8 cellular contexts compared by ENCODE assay signal in genomic region chr12:104680070-104680469, GRCh38.
A peak's percentile ranks its signal among the peaks of the same experiment; 100 is the strongest.
DNase-seq lines count a peak whose midpoint lies in the region; ATAC-seq and TF ChIP-seq lines count a peak whose summit lies in the region.

No MANE protein-coding gene starts in this region.

- H3K36me3 ChIP-seq in neutrophil (no peaks in the 10 kb centered on the region), ascending aorta (no peaks in the 10 kb centered on the region), esophagus muscularis mucosa (no peaks in the 10 kb centered on the region)

- H3K9me3 ChIP-seq in neutrophil (no peaks in the 10 kb centered on the region), ascending aorta (no peaks in the 10 kb centered on the region), esophagus muscularis mucosa (no peaks in the 10 kb centered on the region)

- intact Hi-C loops in ascending aorta (cut with DNase I) (no loop called here), esophagus muscularis mucosa (cut with DNase I) (no loop called here)

- 90% methylated on average over 3 of the region's 3 CpGs for WGBS in esophagus muscularis mucosa

- H3K4me3 ChIP-seq in astrocyte of the cerebellum (ENCODE audit: low read depth, low read length) = no peak overlapping the region
- no peak overlapping the region for H3K4me3 ChIP-seq in neutrophil (ENCODE audit: low read depth in 1 of 2, low read length in 1 of 2)
- no peak overlapping the region for H3K4me3 ChIP-seq in ascending aorta
- no peak overlapping the region for H3K4me3 ChIP-seq in esophagus muscularis mucosa

- ATAC-seq in GM19468 (IDR thresholded peaks at IDR 0.05; ENCODE audit: extremely low read depth, unreplicated experiment) = peak; percentile 24

- H3K4me1 ChIP-seq in neutrophil (ENCODE audit: control insufficient read depth in 1 of 2, insufficient read depth in 1 of 2, low read depth in 1 of 2, low read length in 1 of 2) (peaks cover 60 to 87% of the 10 kb centered on the region in 2 experiments), ascending aorta (peaks cover 0 to 5% of the 10 kb centered on the region in 2 donors), esophagus muscularis mucosa (peaks cover 0 to 12% (median 7%) of the 10 kb centered on the region in 4 donors)

- in situ Hi-C loops in astrocyte of the cerebellum (cut with HindIII; ENCODE audit: low sequenced_read_pairs) = no loop called here

- H3K27ac ChIP-seq in neutrophil (peak overlapping the region; percentile 92), ascending aorta (no peak overlapping the region), esophagus muscularis mucosa (replicated peaks in 1 of 4) (no peak overlapping the region)

- no peak for TF ChIP-seq EP300 in esophagus muscularis mucosa (IDR thresholded peaks at IDR 0.05)

- DNase-seq in DMS53 (lab: John Stamatoyannopoulos, UW) (peak; percentile 68), NCI-H524 treated with DMSO at 0.1 percent for 48 hours (lab: John Stamatoyannopoulos, UW) (peak; percentile 77), astrocyte of the cerebellum (ENCODE audit: low read depth) (no peak), midbrain (lab: John Stamatoyannopoulos, UW) (no peak), ascending aorta (ENCODE audit: low spot score in 2 of 2) (no peak), esophagus muscularis mucosa (ENCODE audit: extremely low spot score) (no peak)

- TF ChIP-seq CTCF in astrocyte of the cerebellum (IDR thresholded peaks at IDR 0.05; ENCODE audit: low read depth, low read length, missing control alignments) (peak; percentile 47), neutrophil (IDR thresholded peaks at IDR 0.05) (peak; percentile 28), ascending aorta (IDR thresholded peaks at IDR 0.05) (no peak), esophagus muscularis mucosa (IDR thresholded peaks at IDR 0.05) (no peak)

- H3K27me3 ChIP-seq in neutrophil (no peaks in the 10 kb centered on the region), ascending aorta (no peaks in the 10 kb centered on the region), esophagus muscularis mucosa (no peaks in the 10 kb centered on the region)

- TF ChIP-seq POLR2A in esophagus muscularis mucosa (IDR thresholded peaks at IDR 0.05; ENCODE audit: low read depth) = no peak

Comparison
In these comparisons a context has a peak if more than half of its experiments do, and no peak if none do; other contexts are left out.
1. DNase-seq: peak in DMS53 (single experiment) and NCI-H524 treated with DMSO at 0.1 percent for 48 hours (single experiment); none in astrocyte of the cerebellum (single experiment), midbrain (single experiment), ascending aorta (0 of 2) and esophagus muscularis mucosa (single experiment).
2. CTCF ChIP-seq: peak in astrocyte of the cerebellum (single experiment) and neutrophil (single experiment); none in ascending aorta (0 of 3) and esophagus muscularis mucosa (0 of 3).